28 cellular contexts compared by ENCODE assay signal in genomic region chr1:208042868-208043267, GRCh38.
"Had no signal": no experiment of that assay in that cellular context is flagged by ENCODE, and none has a peak within 500 bp of the region (broad histone marks: within the 10 kb centered on the region; RNA-seq: fewer than 3 reads in every experiment).

No MANE protein-coding gene starts in this region.

- H3K9me3 ChIP-seq: heart left ventricle, left lung, lower lobe of right lung, prostate gland, stomach, testis, thyroid gland, transverse colon, upper lobe of left lung, vagina had no signal

- H3K9me3 Mint-ChIP-seq: immature natural killer cell; natural killer cell; nephron progenitor cell; neural progenitor cell; stimulated activated effector memory CD8-positive, alpha-beta T cell treated with anti-CD3 and anti-CD28 coated beads, Interleukin-12 subunit alpha, Interleukin-12 subunit beta, amount 100 ng/mL, for 72 hours had no signal

- H3K27me3 ChIP-seq: heart left ventricle, left lung, neural progenitor cell, stomach, testis, thyroid gland, transverse colon, upper lobe of left lung, vagina had no signal

- H2AFZ ChIP-seq: neural progenitor cell, parathyroid adenoma had no signal

- H3K36me3 Mint-ChIP-seq: immature natural killer cell; natural killer cell; stimulated activated effector memory CD8-positive, alpha-beta T cell treated with anti-CD3 and anti-CD28 coated beads, Interleukin-12 subunit alpha, Interleukin-12 subunit beta, amount 100 ng/mL, for 72 hours had no signal

- H3K4me1 ChIP-seq: parathyroid adenoma had no signal

- H3K4me3 ChIP-seq: heart left ventricle, left lung, lower lobe of right lung, neural progenitor cell, prostate gland, skin epidermis, stomach, testis, thyroid gland, transverse colon, upper lobe of left lung, vagina had no signal

- FAIRE-seq: islet of Langerhans, kidney had no signal

- H3K4me2 ChIP-seq: neural progenitor cell had no signal

- H3K4me1 Mint-ChIP-seq: immature natural killer cell, natural killer cell had no signal

- DNase-seq: heart left ventricle; hypothalamus; immature natural killer cell; kidney; left colon; left lung; lower lobe of right lung; mammary epithelial cell; mesenchymal stem cell; natural killer cell; nephron progenitor cell; retina; right cardiac atrium; stimulated activated CD4-positive, alpha-beta T cell treated with anti-CD3 and anti-CD28 coated beads, Interleukin-4, amount 100 ng/mL, for 24 hours; stimulated activated naive CD4-positive, alpha-beta T cell; stomach; testis; thyroid gland; transverse colon had no signal

- H3K4me3 Mint-ChIP-seq: immature natural killer cell; natural killer cell; nephron progenitor cell; neural progenitor cell; stimulated activated effector memory CD8-positive, alpha-beta T cell treated with anti-CD3 and anti-CD28 coated beads, Interleukin-12 subunit alpha, Interleukin-12 subunit beta, amount 100 ng/mL, for 72 hours had no signal

- H3K27ac Mint-ChIP-seq: immature natural killer cell; natural killer cell; nephron progenitor cell; neural progenitor cell; stimulated activated effector memory CD8-positive, alpha-beta T cell treated with anti-CD3 and anti-CD28 coated beads, Interleukin-12 subunit alpha, Interleukin-12 subunit beta, amount 100 ng/mL, for 72 hours had no signal

- H3K79me2 ChIP-seq: parathyroid adenoma had no signal

- ATAC-seq: left colon; natural killer cell; right cardiac atrium; sciatic nerve; stimulated activated effector memory CD8-positive, alpha-beta T cell treated with anti-CD3 and anti-CD28 coated beads, Interleukin-12 subunit alpha, Interleukin-12 subunit beta, amount 100 ng/mL, for 72 hours had no signal

- H3K27ac ChIP-seq: heart left ventricle, left lung, neural progenitor cell, parathyroid adenoma, prostate gland, skin epidermis, stomach, testis, transverse colon, upper lobe of left lung, vagina had no signal

- H3K36me3 ChIP-seq: neural progenitor cell, prostate gland had no signal

- H3K9ac ChIP-seq: neural progenitor cell, parathyroid adenoma had no signal
